ENCODE assay signal across 2 cellular contexts in the genomic region with DNA sequence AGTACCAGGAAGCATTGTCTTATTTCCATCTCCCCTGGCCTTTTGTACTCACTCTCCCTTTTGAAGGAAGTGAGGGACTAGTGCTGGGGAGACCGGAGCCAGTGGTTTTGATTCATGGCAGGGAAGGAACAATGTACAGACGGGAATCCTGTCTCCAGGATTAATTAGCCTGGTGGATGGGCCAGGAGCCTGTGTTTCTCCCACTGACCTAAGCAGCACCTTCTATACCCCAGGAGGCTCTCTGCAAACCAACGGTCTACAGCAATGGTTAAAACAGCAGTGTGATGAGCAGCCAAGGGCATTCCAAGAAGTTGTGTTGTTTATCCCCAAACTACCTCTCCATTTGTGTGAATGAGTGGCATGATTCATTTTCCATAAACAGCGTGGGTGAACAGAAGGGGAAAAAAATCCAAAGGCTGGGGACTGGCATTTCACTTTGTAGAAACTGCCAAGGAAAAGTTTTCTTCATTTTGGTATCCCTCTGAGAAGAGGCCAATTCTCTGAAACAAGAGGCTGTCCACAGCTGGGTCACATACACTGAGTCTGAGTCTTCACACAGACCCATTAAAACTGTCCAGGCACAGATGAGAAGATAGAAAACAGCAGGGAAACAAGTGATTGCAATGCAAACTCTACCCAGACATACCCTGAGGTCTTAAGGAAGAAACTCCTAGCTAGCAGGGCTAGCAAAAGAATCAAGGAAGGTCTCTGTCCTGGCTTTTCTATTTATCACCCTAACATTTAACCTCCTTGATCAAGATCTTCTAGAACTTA.
TF ChIP-seq lines count a peak whose summit lies in the region.

No MANE protein-coding gene starts in this region.

TF ChIP-seq in SK-N-SH, 30 proteins besides CTCF, POLR2A, EP300 and RAD21 (continued from another document):
- TF ChIP-seq PBX3 (IDR thresholded peaks at IDR 0.05) (no peak), RCOR1 (IDR thresholded peaks at IDR 0.05; ENCODE audit: low read length) (no peak), TEAD4 (IDR thresholded peaks at IDR 0.05; ENCODE audit: borderline replicate concordance, insufficient read depth) (no peak), NRF1 (IDR thresholded peaks at IDR 0.05; ENCODE audit: low read depth, low read length) (no peak), MXI1 (IDR thresholded peaks at IDR 0.05; ENCODE audit: low read depth, low read length) (no peak), TCF12 (IDR thresholded peaks at IDR 0.05) (no peak; the same call in 1 of the 2 replicates), GABPA (IDR thresholded peaks at IDR 0.05; ENCODE audit: low read depth) (no peak), RXRA (IDR thresholded peaks at IDR 0.05; ENCODE audit: borderline replicate concordance, low read depth) (no peak), USF2 (IDR thresholded peaks at IDR 0.05; ENCODE audit: borderline replicate concordance, low read depth, low read length) (no peak)
TF ChIP-seq in SK-N-SH: peak in this region for 0.

TF ChIP-seq in SK-N-SH treated with all-trans-retinoic acid at 6 μM for 48 hours, 23 proteins besides CTCF, POLR2A, EP300 and RAD21 (continued from another document):
- TF ChIP-seq ZNF565 (CRISPR knock-in tag; conservative IDR thresholded peaks at IDR 0.05; ENCODE audit: low read depth) (no peak), ZC3H10 (CRISPR knock-in tag; IDR thresholded peaks at IDR 0.05) (no peak), CSDC2 (CRISPR knock-in tag; IDR thresholded peaks at IDR 0.05) (no peak), OSR1 (CRISPR knock-in tag; IDR thresholded peaks at IDR 0.05) (no peak), TCF4 (CRISPR knock-in tag; IDR thresholded peaks at IDR 0.05; ENCODE audit: borderline replicate concordance) (no peak), RARB (CRISPR knock-in tag; IDR thresholded peaks at IDR 0.05) (no peak), ZFP3 (CRISPR knock-in tag; IDR thresholded peaks at IDR 0.05) (no peak), ZNF70 (CRISPR knock-in tag; IDR thresholded peaks at IDR 0.05) (no peak), PPARA (CRISPR knock-in tag; IDR thresholded peaks at IDR 0.05; ENCODE audit: borderline replicate concordance) (no peak), ZFP30 (CRISPR knock-in tag; IDR thresholded peaks at IDR 0.05) (no peak), BACH2 (CRISPR knock-in tag; IDR thresholded peaks at IDR 0.05; ENCODE audit: borderline replicate concordance) (no peak), ZNF8 (CRISPR knock-in tag; IDR thresholded peaks at IDR 0.05) (no peak)
- TF ChIP-seq, protein P1, sequence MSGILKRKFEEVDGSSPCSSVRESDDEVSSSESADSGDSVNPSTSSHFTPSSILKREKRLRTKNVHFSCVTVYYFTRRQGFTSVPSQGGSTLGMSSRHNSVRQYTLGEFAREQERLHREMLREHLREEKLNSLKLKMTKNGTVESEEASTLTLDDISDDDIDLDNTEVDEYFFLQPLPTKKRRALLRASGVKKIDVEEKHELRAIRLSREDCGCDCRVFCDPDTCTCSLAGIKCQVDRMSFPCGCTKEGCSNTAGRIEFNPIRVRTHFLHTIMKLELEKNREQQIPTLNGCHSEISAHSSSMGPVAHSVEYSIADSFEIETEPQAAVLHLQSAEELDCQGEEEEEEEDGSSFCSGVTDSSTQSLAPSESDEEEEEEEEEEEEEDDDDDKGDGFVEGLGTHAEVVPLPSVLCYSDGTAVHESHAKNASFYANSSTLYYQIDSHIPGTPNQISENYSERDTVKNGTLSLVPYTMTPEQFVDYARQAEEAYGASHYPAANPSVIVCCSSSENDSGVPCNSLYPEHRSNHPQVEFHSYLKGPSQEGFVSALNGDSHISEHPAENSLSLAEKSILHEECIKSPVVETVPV (CRISPR knock-in tag; IDR thresholded peaks at IDR 0.05) = no peak
- TF ChIP-seq, protein P2, sequence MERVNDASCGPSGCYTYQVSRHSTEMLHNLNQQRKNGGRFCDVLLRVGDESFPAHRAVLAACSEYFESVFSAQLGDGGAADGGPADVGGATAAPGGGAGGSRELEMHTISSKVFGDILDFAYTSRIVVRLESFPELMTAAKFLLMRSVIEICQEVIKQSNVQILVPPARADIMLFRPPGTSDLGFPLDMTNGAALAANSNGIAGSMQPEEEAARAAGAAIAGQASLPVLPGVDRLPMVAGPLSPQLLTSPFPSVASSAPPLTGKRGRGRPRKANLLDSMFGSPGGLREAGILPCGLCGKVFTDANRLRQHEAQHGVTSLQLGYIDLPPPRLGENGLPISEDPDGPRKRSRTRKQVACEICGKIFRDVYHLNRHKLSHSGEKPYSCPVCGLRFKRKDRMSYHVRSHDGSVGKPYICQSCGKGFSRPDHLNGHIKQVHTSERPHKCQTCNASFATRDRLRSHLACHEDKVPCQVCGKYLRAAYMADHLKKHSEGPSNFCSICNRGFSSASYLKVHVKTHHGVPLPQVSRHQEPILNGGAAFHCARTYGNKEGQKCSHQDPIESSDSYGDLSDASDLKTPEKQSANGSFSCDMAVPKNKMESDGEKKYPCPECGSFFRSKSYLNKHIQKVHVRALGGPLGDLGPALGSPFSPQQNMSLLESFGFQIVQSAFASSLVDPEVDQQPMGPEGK (CRISPR knock-in tag; IDR thresholded peaks at IDR 0.05; ENCODE audit: borderline replicate concordance) = no peak
TF ChIP-seq in SK-N-SH treated with all-trans-retinoic acid at 6 μM for 48 hours: peak in this region for 0.
